Comparison of ENCODE assay signal across 17 cellular contexts in genomic region chr20:11156922-11157321, GRCh38.
"Had no signal": no experiment of that assay in that cellular context is flagged by ENCODE, and none has a peak within 500 bp of the region (broad histone marks: within the 10 kb centered on the region; RNA-seq: fewer than 3 reads in every experiment).

No MANE protein-coding gene starts in this region.

- H3K27me3 Mint-ChIP-seq: memory B cell had no signal

- H3K4me1 Mint-ChIP-seq: memory B cell, natural killer cell had no signal

- FAIRE-seq: colon, urothelium cell line had no signal

- H3K79me2 ChIP-seq: hepatocyte had no signal

- H3K27me3 ChIP-seq: hepatocyte, ovary had no signal

- H3K36me3 ChIP-seq: ovary had no signal

- H3K4me2 ChIP-seq: hepatocyte, smooth muscle cell had no signal

- H3K36me3 Mint-ChIP-seq: memory B cell, mesothelial cell of epicardium, natural killer cell had no signal

- H3K27ac Mint-ChIP-seq: memory B cell, mesothelial cell of epicardium, natural killer cell had no signal

- ATAC-seq: natural killer cell, right cardiac atrium had no signal

- H3K9me3 Mint-ChIP-seq: memory B cell, mesothelial cell of epicardium, neural crest cell had no signal

- H3K4me3 ChIP-seq: hepatocyte, ovary, smooth muscle cell had no signal

- DNase-seq: foreskin melanocyte; head of caudate nucleus; kidney glomerular epithelial cell; natural killer cell; nucleus accumbens; ovary; right cardiac atrium; stimulated activated CD4-positive, alpha-beta T cell treated with anti-CD3 and anti-CD28 coated beads, Interleukin-2, amount 100 ng/mL, for 48 hours; stimulated activated naive CD4-positive, alpha-beta T cell treated with Interleukin-2 at 50 U/mL for 16 hours; trophoblast cell had no signal

- H3K4me3 Mint-ChIP-seq: memory B cell, mesothelial cell of epicardium, natural killer cell, neural crest cell had no signal

- H2AFZ ChIP-seq: hepatocyte had no signal

- H3K27ac ChIP-seq: hepatocyte, ovary had no signal

- H3K9me3 ChIP-seq: ovary had no signal
